34 cellular contexts compared by ENCODE assay signal in the genomic region with DNA sequence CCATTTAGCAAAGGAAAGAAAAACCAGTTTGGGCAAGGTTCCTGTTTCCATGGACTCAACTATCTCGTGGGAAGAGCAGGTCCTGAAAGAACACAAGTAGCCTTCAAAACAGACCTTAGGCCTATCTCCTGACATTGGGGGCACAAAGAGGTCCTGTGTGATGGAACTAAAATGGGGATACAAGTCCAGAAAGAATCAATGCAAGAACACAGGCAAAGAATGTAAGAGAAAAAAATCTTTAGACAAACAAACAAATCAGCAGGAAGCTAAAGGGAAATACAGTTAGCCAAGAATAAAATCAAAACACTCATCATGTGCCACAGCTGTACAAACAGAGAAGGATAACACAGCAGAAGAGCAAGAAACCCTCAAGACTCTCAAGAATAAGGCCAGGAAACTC. TPM values are rescaled to one million over a fixed set of nuclear protein-coding genes. Genes with fewer than 3 reads are reported as not detected.
DNase-seq lines count a peak whose midpoint lies in the region; FAIRE-seq and TF ChIP-seq lines count a peak whose summit lies in the region.
"Had no signal": no experiment of that assay in that cellular context is flagged by ENCODE, and none has a peak within 500 bp of the region (broad histone marks: within the 10 kb centered on the region; RNA-seq: fewer than 3 reads in every experiment).

No MANE protein-coding gene starts in this region.

- peak overlapping the region; percentile 23; the same call in 1 of the 2 replicates for H3K27ac ChIP-seq in VCaP
- no peak overlapping the region for H3K27ac ChIP-seq in endothelial cell of umbilical vein (ENCODE audit: insufficient read depth, low read depth, low read length)
- H3K27ac ChIP-seq in neural progenitor cell, result no peak overlapping the region
- H3K27ac ChIP-seq: body of pancreas, gastroesophageal sphincter, left lung, SK-N-MC, spleen, upper lobe of left lung had no signal

- H3K9me3 ChIP-seq in endothelial cell of umbilical vein (replicated peaks; ENCODE audit: control insufficient read depth, insufficient read depth, low read length) (no peaks in the 10 kb centered on the region), neural progenitor cell (ENCODE audit: low read depth) (no peaks in the 10 kb centered on the region)
- H3K9me3 ChIP-seq: body of pancreas, left lung, spleen, upper lobe of left lung had no signal

- H3K9ac ChIP-seq in endothelial cell of umbilical vein (replicated peaks; ENCODE audit: extremely low read depth, insufficient read depth, low read length), result no peak overlapping the region
- no peak overlapping the region for H3K9ac ChIP-seq in neural progenitor cell

- peaks cover 5% of the 10 kb centered on the region for H3K27me3 Mint-ChIP-seq in neural progenitor cell (ENCODE audit: insufficient read depth, low read depth)

- intact Hi-C loops in endothelial cell of umbilical vein (cut with micrococcal nuclease), result no loop called here
- intact Hi-C loops in lower leg skin (cut with DNase I; ENCODE audit: low total_unique reads), result no loop called here

- BruUV-seq in endothelial cell of umbilical vein (replicated peaks; lab: Mats Ljungman, UMichigan), result no TSS peak

- TF ChIP-seq CTCF in VCaP (conservative IDR thresholded peaks at IDR 0.05) (no peak), endothelial cell of umbilical vein (IDR thresholded peaks at IDR 0.05; ENCODE audit: extremely low read depth in 1 of 2, insufficient read depth in 1 of 2, low read depth in 1 of 2, low read length in 2 of 2) (no peak), neural progenitor cell (IDR thresholded peaks at IDR 0.05) (no peak), lower leg skin (IDR thresholded peaks at IDR 0.05) (no peak)

- peak; percentile 35 for DNase-seq in DMS53 treated with DMSO at 0.1 percent for 48 hours (lab: John Stamatoyannopoulos, UW; ENCODE audit: unreplicated experiment)
- DNase-seq in endothelial cell of umbilical vein (ENCODE audit: low read depth, low spot score), result peak; percentile 41
- DNase-seq in neural progenitor cell (ENCODE audit: low spot score), result no peak
- no peak for DNase-seq in lower leg skin (ENCODE audit: low spot score in 2 of 2)
- DNase-seq in activated CD8-positive, alpha-beta memory T cell treated with anti-CD3 and anti-CD28 coated beads, Interleukin-2, amount 50 U/mL, for 48 hours, result no peak
- DNase-seq in germinal center (ENCODE audit: low spot score), result no peak
- no peak for DNase-seq in RKO (ENCODE audit: low spot score)
- DNase-seq: activated CD8-positive, alpha-beta T cell treated with anti-CD3 and anti-CD28 coated beads, Interleukin-2, amount 10 ng/mL, durations not matched to agents 7 days and 5 days; activated effector memory CD4-positive, alpha-beta T cell treated with anti-CD3 and anti-CD28 coated beads, Interleukin-2, amount 50 U/mL, for 16 hours; body of pancreas; DMS79; effector CD8-positive, alpha-beta T cell; erythroblast; GF-D8; HCEC 1CT; IMR-90; left lung; naive thymus-derived CD4-positive, alpha-beta T cell; NCI-H2029; retina; spleen; stimulated activated CD4-positive, alpha-beta T cell treated with anti-CD3 and anti-CD28 coated beads, Interleukin-2, amount 100 ng/mL, for 48 hours; upper lobe of left lung had no signal

- H3K9me3 Mint-ChIP-seq in neural progenitor cell, result no peaks in the 10 kb centered on the region
- H3K9me3 Mint-ChIP-seq: mesothelial cell of epicardium had no signal

- CTCF ChIA-PET in endothelial cell of umbilical vein (lab: Charles Lee), result no interaction called here

- no peak overlapping the region for H3K4me3 Mint-ChIP-seq in neural progenitor cell
- H3K4me3 Mint-ChIP-seq: activated CD8-positive, alpha-beta T cell treated with anti-CD3 and anti-CD28 coated beads, Interleukin-2, amount 10 ng/mL, durations not matched to agents 7 days and 5 days; B cell; mesothelial cell of epicardium; naive thymus-derived CD4-positive, alpha-beta T cell had no signal

- TF ChIP-seq POLR2A in endothelial cell of umbilical vein (IDR thresholded peaks at IDR 0.05; ENCODE audit: low read depth, low read length), result no peak
- TF ChIP-seq POLR2A in lower leg skin (IDR thresholded peaks at IDR 0.05), result no peak

- H3K79me2 ChIP-seq in endothelial cell of umbilical vein (ENCODE audit: control insufficient read depth, insufficient read depth, low read length) (no peaks in the 10 kb centered on the region), neural progenitor cell (ENCODE audit: low read depth) (no peaks in the 10 kb centered on the region)

- POLR2A ChIA-PET in endothelial cell of umbilical vein (lab: Charles Lee), result no interaction called here

- no peak for FAIRE-seq in endothelial cell of umbilical vein (lab: Jason Lieb, UNC)
- FAIRE-seq: islet of Langerhans, TTC549 had no signal

- no peaks in the 10 kb centered on the region for H3K36me3 Mint-ChIP-seq in neural progenitor cell
- H3K36me3 Mint-ChIP-seq: mesothelial cell of epicardium; naive thymus-derived CD4-positive, alpha-beta T cell had no signal

- H4K20me1 ChIP-seq in endothelial cell of umbilical vein (replicated peaks; ENCODE audit: control insufficient read depth, extremely low read depth, insufficient read depth, low read length) (no peaks in the 10 kb centered on the region), neural progenitor cell (ENCODE audit: low read depth) (no peaks in the 10 kb centered on the region)

- no peaks in the 10 kb centered on the region for H3F3A ChIP-seq in neural progenitor cell (ENCODE audit: low read depth)

- H2AFZ ChIP-seq in endothelial cell of umbilical vein (ENCODE audit: low read depth, low read length) (no peak overlapping the region), neural progenitor cell (replicated peaks) (peak overlapping the region; percentile 28)

- no peak overlapping the region for H3K4me2 ChIP-seq in endothelial cell of umbilical vein (ENCODE audit: insufficient read depth, low read length)
- H3K4me2 ChIP-seq in neural progenitor cell, result no peak overlapping the region

- no peak overlapping the region for H3K4me3 ChIP-seq in endothelial cell of umbilical vein (replicated peaks in 1 of 3; ENCODE audit: insufficient read depth in 1 of 3, low read depth in 1 of 3, low read length in 3 of 3)
- H3K4me3 ChIP-seq in neural progenitor cell, result no peak overlapping the region
- no peak overlapping the region for H3K4me3 ChIP-seq in lower leg skin (ENCODE audit: low read depth, poor library complexity, severe bottlenecking)
- H3K4me3 ChIP-seq: body of pancreas, gastroesophageal sphincter, left lung, SK-N-MC, spleen, upper lobe of left lung had no signal

- H3K27me3 ChIP-seq in endothelial cell of umbilical vein (ENCODE audit: control insufficient read depth in 2 of 2, insufficient read depth in 2 of 2, low read length in 2 of 2), result no peaks in the 10 kb centered on the region
- H3K27me3 ChIP-seq in neural progenitor cell, result no peaks in the 10 kb centered on the region
- H3K27me3 ChIP-seq: body of pancreas, gastroesophageal sphincter, left lung, spleen, upper lobe of left lung had no signal

- H3K27ac Mint-ChIP-seq in neural progenitor cell, result no peak overlapping the region
- H3K27ac Mint-ChIP-seq: activated CD8-positive, alpha-beta T cell treated with anti-CD3 and anti-CD28 coated beads, Interleukin-2, amount 10 ng/mL, durations not matched to agents 7 days and 5 days; B cell; mesothelial cell of epicardium; naive thymus-derived CD4-positive, alpha-beta T cell had no signal

- no peaks in the 10 kb centered on the region for H3K4me1 Mint-ChIP-seq in neural progenitor cell
- H3K4me1 Mint-ChIP-seq: B cell; mesothelial cell of epicardium; naive thymus-derived CD4-positive, alpha-beta T cell had no signal

- 15 to 43% methylated on average over 1 of the region's 1 CpG for WGBS in lower leg skin, 2 donors

- dilution Hi-C loops in endothelial cell of umbilical vein (cut with MboI; ENCODE audit: extremely low pct_ligation_motif_present, low sequenced_read_pairs), result no loop called here

- no peaks in the 10 kb centered on the region for H3K9me1 ChIP-seq in endothelial cell of umbilical vein (replicated peaks; ENCODE audit: control insufficient read depth, extremely low read depth, insufficient read depth, low read length)

- H3K4me1 ChIP-seq in endothelial cell of umbilical vein (ENCODE audit: control insufficient read depth, extremely low read depth, insufficient read depth, low read length) (peaks cover 4% of the 10 kb centered on the region), neural progenitor cell (no peaks in the 10 kb centered on the region)
- H3K4me1 ChIP-seq: body of pancreas, gastroesophageal sphincter, left lung, spleen, upper lobe of left lung had no signal

- H3K36me3 ChIP-seq in endothelial cell of umbilical vein (ENCODE audit: control insufficient read depth in 2 of 2, extremely low read depth in 1 of 2, insufficient read depth in 2 of 2, low read length in 2 of 2) (no peaks in the 10 kb centered on the region), neural progenitor cell (no peaks in the 10 kb centered on the region)
- H3K36me3 ChIP-seq: gastroesophageal sphincter, left lung, spleen, upper lobe of left lung had no signal

TF ChIP-seq in endothelial cell of umbilical vein, 7 proteins besides CTCF, POLR2A, EP300 and RAD21:
- TF ChIP-seq JUN (IDR thresholded peaks at IDR 0.05; ENCODE audit: borderline replicate concordance, insufficient read depth, insufficient read length, low read depth) (no peak), EZH2 (IDR thresholded peaks at IDR 0.05; ENCODE audit: borderline replicate concordance, low read depth, low read length, severe bottlenecking) (no peak), MYC (IDR thresholded peaks at IDR 0.05; ENCODE audit: low read depth, low read length) (no peak)
- TF ChIP-seq, protein P1, sequence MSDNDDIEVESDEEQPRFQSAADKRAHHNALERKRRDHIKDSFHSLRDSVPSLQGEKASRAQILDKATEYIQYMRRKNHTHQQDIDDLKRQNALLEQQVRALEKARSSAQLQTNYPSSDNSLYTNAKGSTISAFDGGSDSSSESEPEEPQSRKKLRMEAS (IDR thresholded peaks at IDR 0.05; ENCODE audit: insufficient read depth, insufficient read length), result no peak

RNA-seq across cellular contexts. Expression of a gene that starts 28.2 kb away (rescaled TPM):
- total RNA-seq in endothelial cell of umbilical vein, result not detected in 2 replicates
- not detected in 2 replicates for polyA plus RNA-seq in endothelial cell of umbilical vein
- not detected in 2 replicates for polyA plus RNA-seq in endothelial cell of umbilical vein (2011; cell fraction: cytosol; rRNA removed)
- not detected in 2 replicates for polyA plus RNA-seq in endothelial cell of umbilical vein (2011; cell fraction: nucleus; rRNA removed)
- polyA plus RNA-seq in endothelial cell of umbilical vein (2012), result not detected in 2 replicates
- polyA minus RNA-seq in endothelial cell of umbilical vein, result 0.19 TPM in 1 of 2 replicates, not detected in the other
- not detected for polyA minus RNA-seq in endothelial cell of umbilical vein (2011; cell fraction: cytosol; rRNA and poly(A)+ RNA removed)
- polyA minus RNA-seq in endothelial cell of umbilical vein (2011; cell fraction: nucleus; rRNA and poly(A)+ RNA removed), result not detected in 2 replicates
- 0.09 and 0.19 TPM in 2 replicates for total RNA-seq in neural progenitor cell (ENCODE audit: low replicate concordance)
- under 1 TPM; 0.15 to 0.59 (median 0.44) TPM for total RNA-seq in lower leg skin
- total RNA-seq: activated CD8-positive, alpha-beta T cell treated with anti-CD3 and anti-CD28 coated beads, Interleukin-2, amount 10 ng/mL, durations not matched to agents 7 days and 5 days; B cell; chondrocyte; gastroesophageal sphincter; IMR-90; left lung; M059J; naive thymus-derived CD4-positive, alpha-beta T cell; omental fat pad; spleen; T-helper 1 cell treated with Interleukin-12 subunit alpha and Interleukin-12 subunit beta and Interleukin-4 antibody, amounts not matched to agents 30 ng/mL and 1 ng/mL, for 36 hours; upper lobe of left lung had no signal
- polyA plus RNA-seq: IMR-90; naive thymus-derived CD4-positive, alpha-beta T cell had no signal

Comparison
In these comparisons a context has a peak if more than half of its experiments do, and no peak if none do; other contexts are left out.
1. DNase-seq: peak in DMS53 treated with DMSO at 0.1 percent for 48 hours (single experiment) and endothelial cell of umbilical vein (single experiment); none in neural progenitor cell (single experiment), lower leg skin (0 of 2), activated CD8-positive, alpha-beta memory T cell treated with anti-CD3 and anti-CD28 coated beads, Interleukin-2, amount 50 U/mL, for 48 hours (single experiment), germinal center (single experiment) and RKO (single experiment).